ENCODE assay signal across 18 cellular contexts in the genomic region with DNA sequence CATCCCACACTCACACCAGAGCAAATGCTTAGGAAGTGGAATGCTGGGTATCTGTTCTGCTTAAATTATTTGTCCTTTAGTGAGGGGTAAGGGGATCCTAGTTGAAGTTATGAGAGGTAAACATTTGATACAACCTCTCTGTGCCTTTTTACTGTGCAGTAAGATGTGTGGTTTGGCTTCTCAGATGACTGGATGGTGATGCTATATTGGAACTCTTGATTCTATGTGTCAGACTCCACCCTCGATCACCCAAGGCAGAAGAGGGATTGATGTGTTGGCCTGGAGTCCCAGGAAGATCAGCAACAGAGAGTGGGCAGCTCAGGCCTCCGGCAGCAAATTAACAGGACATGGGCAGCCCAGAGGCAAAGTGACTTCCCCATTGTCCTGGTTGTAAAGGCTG.
DNase-seq lines count a peak whose midpoint lies in the region; ATAC-seq, FAIRE-seq and TF ChIP-seq lines count a peak whose summit lies in the region.
"Had no signal": no experiment of that assay in that cellular context is flagged by ENCODE, and none has a peak within 500 bp of the region (broad histone marks: within the 10 kb centered on the region; RNA-seq: fewer than 3 reads in every experiment).

No MANE protein-coding gene starts in this region.

- H3K4me1 ChIP-seq in A549 (no peaks in the 10 kb centered on the region), osteoblast (ENCODE audit: insufficient read depth, low read length) (peaks cover 11% of the 10 kb centered on the region), left ventricle myocardium inferior (no peaks in the 10 kb centered on the region)

- peaks cover 38% of the 10 kb centered on the region for H3K9me3 ChIP-seq in A549
- H3K9me3 ChIP-seq in osteoblast (ENCODE audit: low read depth, low read length) = peaks cover 4% of the 10 kb centered on the region
- H3K9me3 ChIP-seq in left ventricle myocardium inferior (replicated peaks) = peaks cover 21% of the 10 kb centered on the region

- intact Hi-C loops in activated B cell treated with CpG ODN at 0.5 μM for 24 hours (cut with micrococcal nuclease) = no loop called here
- intact Hi-C loops in left ventricle myocardium inferior (cut with micrococcal nuclease) = no loop called here
- intact Hi-C loops in left ventricle myocardium superior (cut with micrococcal nuclease) = no loop called here

- WGBS in A549 (ENCODE audit: missing lambda C conversion rate) = 93% methylated on average over 2 of the region's 2 CpGs

- CTCF ChIA-PET in A549 (lab: Yijun Ruan, JAX) = interaction anchor here (0.9 to 1.0 kb wide), 2 partner anchors 11 to 260 kb away, joined by 3 read pairs; no protein-coding TSS in a partner anchor
- CTCF ChIA-PET in activated B cell treated with CpG ODN at 0.5 μM for 24 hours (lab: Charles Lee) = interaction anchor here (0.7 kb wide), 1 partner anchor 64 kb away, joined by 3 read pairs; no protein-coding TSS in a partner anchor

- H3K27me3 ChIP-seq in osteoblast (ENCODE audit: insufficient read depth, low read length) (no peaks in the 10 kb centered on the region), left ventricle myocardium inferior (ENCODE audit: low read depth) (no peaks in the 10 kb centered on the region)

- H3K4me3 ChIP-seq in A549 (no peak overlapping the region), osteoblast (ENCODE audit: insufficient read depth, low read length) (no peak overlapping the region), left ventricle myocardium inferior (no peak overlapping the region)

- no peak overlapping the region for H3K4me3 Mint-ChIP-seq in activated B cell treated with CpG ODN at 0.5 μM for 24 hours
- H3K4me3 Mint-ChIP-seq: CD14-positive monocyte had no signal

- TF ChIP-seq EP300 in A549 (IDR thresholded peaks at IDR 0.05) = no peak

- H3K27me3 Mint-ChIP-seq in activated B cell treated with CpG ODN at 0.5 μM for 24 hours = no peaks in the 10 kb centered on the region

- H3K4me2 ChIP-seq in A549 (no peak overlapping the region), osteoblast (ENCODE audit: insufficient read depth, low read length) (no peak overlapping the region)

- no peak overlapping the region for H2AFZ ChIP-seq in osteoblast (ENCODE audit: low read length)

- H3K4me1 Mint-ChIP-seq in activated B cell treated with CpG ODN at 0.5 μM for 24 hours = peaks cover 70% of the 10 kb centered on the region
- H3K4me1 Mint-ChIP-seq: CD14-positive monocyte had no signal

- peaks cover 97% of the 10 kb centered on the region for H3K79me2 ChIP-seq in osteoblast (ENCODE audit: insufficient read depth, low read length)

- DNase-seq in A549 (ENCODE audit: low read depth in 1 of 2, low spot score in 1 of 2) = no peak
- no peak for DNase-seq in GM18507 (ENCODE audit: extremely low spot score, insufficient read length, low read depth)
- no peak for DNase-seq in activated B cell treated with CpG ODN at 0.5 μM for 24 hours
- DNase-seq in osteoblast (ENCODE audit: insufficient read length, low spot score, missing footprints) = no peak
- DNase-seq in NCI-H1417 (lab: John Stamatoyannopoulos, UW) = no peak
- DNase-seq in left ventricle myocardium inferior = no peak
- DNase-seq in left ventricle myocardium superior = no peak
- DNase-seq: Caco-2, Kasumi-1, NCI-H2029, NCI-H2171 treated with DMSO at 0.1 percent for 48 hours, NCI-H510A treated with DMSO at 0.1 percent for 48 hours, SHP77 had no signal

- peak overlapping the region; percentile 94 for H3K27ac Mint-ChIP-seq in activated B cell treated with CpG ODN at 0.5 μM for 24 hours

- ATAC-seq in A549 = no peak
- ATAC-seq in activated B cell treated with CpG ODN at 0.5 μM for 24 hours (ENCODE audit: low read depth) = no peak
- ATAC-seq in GM18505 (IDR thresholded peaks at IDR 0.05; ENCODE audit: unreplicated experiment) = no peak
- no peak for ATAC-seq in left ventricle myocardium superior
- ATAC-seq: HepG2 had no signal

- no peak for TF ChIP-seq RAD21 in A549 (conservative IDR thresholded peaks at IDR 0.05 in 1 of 2, IDR thresholded peaks at IDR 0.05 in 1 of 2)

- peak; percentile 61 for FAIRE-seq in A549 (lab: Jason Lieb, UNC)
- peak; percentile 48 for FAIRE-seq in GM18507 (lab: Jason Lieb, UNC)
- FAIRE-seq: H54, HepG2, RCC 7860 had no signal

- H3K36me3 ChIP-seq in osteoblast (ENCODE audit: insufficient read depth, low read length) (no peaks in the 10 kb centered on the region), left ventricle myocardium inferior (peaks cover 4% of the 10 kb centered on the region)

- peaks cover 34% of the 10 kb centered on the region for H3K36me3 Mint-ChIP-seq in activated B cell treated with CpG ODN at 0.5 μM for 24 hours (ENCODE audit: low read depth)

- TF ChIP-seq CTCF in A549 (IDR thresholded peaks at IDR 0.05) (no peak), activated B cell treated with CpG ODN at 0.5 μM for 24 hours (IDR thresholded peaks at IDR 0.05) (no peak), osteoblast (IDR thresholded peaks at IDR 0.05; ENCODE audit: extremely low read depth, low read depth, low read length) (no peak), left ventricle myocardium inferior (IDR thresholded peaks at IDR 0.05; ENCODE audit: borderline replicate concordance) (no peak)

- TF ChIP-seq POLR2A in A549 (IDR thresholded peaks at IDR 0.05; ENCODE audit: low read length) (no peak), GM18505 (IDR thresholded peaks at IDR 0.05; ENCODE audit: borderline replicate concordance, extremely low read depth, insufficient read depth, insufficient read length) (no peak)

- no peaks in the 10 kb centered on the region for H4K20me1 ChIP-seq in osteoblast (ENCODE audit: insufficient read depth, low read length)

- POLR2A ChIA-PET in A549 (lab: Yijun Ruan, JAX) = no interaction called here
- POLR2A ChIA-PET in activated B cell treated with CpG ODN at 0.5 μM for 24 hours (lab: Charles Lee) = interaction anchor here (0.7 to 2.6 kb wide), 5 partner anchors 45 to 75 kb away, joined by 3 to 8 read pairs (median 5); no protein-coding TSS in a partner anchor

- peaks cover 4% of the 10 kb centered on the region for H3K9me3 Mint-ChIP-seq in activated B cell treated with CpG ODN at 0.5 μM for 24 hours

- H3K27ac ChIP-seq in A549 = no peak overlapping the region
- H3K27ac ChIP-seq in osteoblast (ENCODE audit: low read depth, low read length) = peak overlapping the region; percentile 18
- H3K27ac ChIP-seq in left ventricle myocardium inferior (replicated peaks) = no peak overlapping the region

TF ChIP-seq in A549, 52 proteins besides CTCF, POLR2A, EP300 and RAD21:
- no peak for TF ChIP-seq EHMT2 (IDR thresholded peaks at IDR 0.05; ENCODE audit: low read depth)
